24 cellular contexts compared by ENCODE assay signal in the genomic region with DNA sequence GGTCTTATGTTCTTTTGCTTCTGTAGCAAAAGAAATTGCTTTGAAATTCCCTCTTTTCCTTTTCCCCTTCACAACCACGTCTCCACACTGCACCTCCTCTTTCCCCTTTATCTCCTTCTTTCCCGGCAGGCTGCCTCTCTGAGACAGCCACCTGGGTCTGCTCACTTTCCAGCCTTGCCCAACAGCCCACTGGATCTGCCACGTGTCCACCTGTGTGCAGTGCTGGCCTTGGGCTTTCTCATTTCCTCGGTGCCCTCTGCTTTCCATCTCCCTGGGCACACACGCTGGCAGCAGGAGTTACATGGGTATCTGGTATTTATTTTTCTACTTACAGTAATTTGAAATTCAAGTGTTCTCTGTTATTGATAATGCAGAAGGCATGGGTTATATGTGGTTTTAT.
"Had no signal": no experiment of that assay in that cellular context is flagged by ENCODE, and none has a peak within 500 bp of the region (broad histone marks: within the 10 kb centered on the region; RNA-seq: fewer than 3 reads in every experiment).

No MANE protein-coding gene starts in this region.

- ATAC-seq: effector memory CD8-positive, alpha-beta T cell; esophagus mucosa; foreskin keratinocyte; gastroesophageal sphincter; heart left ventricle; left colon; left lung; left ventricle myocardium superior; lower lobe of right lung; mucosa of descending colon had no signal

- DNase-seq: colonic mucosa; cortex of kidney; effector CD8-positive, alpha-beta T cell; effector memory CD8-positive, alpha-beta T cell; endodermal cell; erythroblast; foreskin keratinocyte; heart left ventricle; hypothalamus; immature natural killer cell; islet precursor cell; kidney; kidney glomerular epithelial cell; left colon; left lung; left ventricle myocardium superior; lower lobe of right lung; mesenchymal stem cell; mucosa of descending colon; naive B cell had no signal

- H3K4me3 Mint-ChIP-seq: dendritic cell treated with granulocyte-macrophage colony-stimulating factor and Interleukin-4, amounts not matched to agents 40 ng/mL and 50 ng/mL, for 4 days; effector memory CD8-positive, alpha-beta T cell; endodermal cell; immature natural killer cell; mesothelial cell of epicardium; naive B cell had no signal

- H3K9me3 Mint-ChIP-seq: dendritic cell treated with granulocyte-macrophage colony-stimulating factor and Interleukin-4, amounts not matched to agents 40 ng/mL and 50 ng/mL, for 4 days had no signal

- H3K4me1 Mint-ChIP-seq: endodermal cell, immature natural killer cell, mesothelial cell of epicardium, naive B cell had no signal

- H3K27me3 Mint-ChIP-seq: dendritic cell treated with granulocyte-macrophage colony-stimulating factor and Interleukin-4, amounts not matched to agents 40 ng/mL and 50 ng/mL, for 4 days; effector memory CD8-positive, alpha-beta T cell; naive B cell had no signal

- H3K27ac Mint-ChIP-seq: dendritic cell treated with granulocyte-macrophage colony-stimulating factor and Interleukin-4, amounts not matched to agents 40 ng/mL and 50 ng/mL, for 4 days; effector memory CD8-positive, alpha-beta T cell; endodermal cell; immature natural killer cell; mesothelial cell of epicardium; naive B cell had no signal

- H3K36me3 Mint-ChIP-seq: immature natural killer cell, mesothelial cell of epicardium, naive B cell had no signal
